ENCODE assay signal across 8 cellular contexts in genomic region chr1:45583666-45584350, GRCh38. TPM values are rescaled to one million over a fixed set of nuclear protein-coding genes. Genes with fewer than 3 reads are reported as not detected.
A peak's percentile ranks its signal among the peaks of the same experiment; 100 is the strongest.
DNase-seq lines count a peak whose midpoint lies in the region; ATAC-seq and TF ChIP-seq lines count a peak whose summit lies in the region.

TSS of gene NASP (plus strand) at chr1:45584041. CDS start at chr1:45584147, 106 bp downstream.

- no peaks in the 10 kb centered on the region for H3K9me3 ChIP-seq in testis

- peak within 1 kb of the TSS; percentile 99 for H3K4me3 Mint-ChIP-seq in activated naive CD4-positive, alpha-beta T cell treated with anti-CD3 and anti-CD28 coated beads, Interleukin-2, amount 50 U/mL, for 24 hours
- peak within 1 kb of the TSS; percentile 97 for H3K4me3 Mint-ChIP-seq in osteocyte (ENCODE audit: unreplicated experiment)

- DNase-seq in NCI-H1092 (lab: John Stamatoyannopoulos, UW) (peak; percentile 93), glomerular visceral epithelial cell (ENCODE audit: extremely low spot score) (peak; percentile 92), osteocyte (ENCODE audit: extremely low spot score, unreplicated experiment) (peak; percentile 96), testis (peak; percentile 96)

- H3K9me3 Mint-ChIP-seq in activated naive CD4-positive, alpha-beta T cell treated with anti-CD3 and anti-CD28 coated beads, Interleukin-2, amount 50 U/mL, for 24 hours, result no peaks in the 10 kb centered on the region
- H3K9me3 Mint-ChIP-seq in osteocyte (ENCODE audit: unreplicated experiment), result no peaks in the 10 kb centered on the region

- H3K4me1 ChIP-seq in testis, result peaks cover 17% of the 10 kb centered on the region

- peak within 1 kb of the TSS; percentile 82 to 97 for H3K4me3 ChIP-seq in testis

- no peak for TF ChIP-seq CTCF in osteocyte (IDR thresholded peaks at IDR 0.05)
- peak in 1 of 3 experiments; percentile 9 for TF ChIP-seq CTCF in testis (IDR thresholded peaks at IDR 0.05)

- H3K27ac ChIP-seq in testis, result peak within 1 kb of the TSS; percentile 89 to 97

- peak; percentile 98 for TF ChIP-seq POLR2A in GM10847 (IDR thresholded peaks at IDR 0.05; ENCODE audit: extremely low read depth, insufficient read length)
- peak; percentile 13 for TF ChIP-seq POLR2A in testis (IDR thresholded peaks at IDR 0.05)

- peaks cover 27% of the 10 kb centered on the region for H3K4me1 Mint-ChIP-seq in activated naive CD4-positive, alpha-beta T cell treated with anti-CD3 and anti-CD28 coated beads, Interleukin-2, amount 50 U/mL, for 24 hours
- peaks cover 25% of the 10 kb centered on the region for H3K4me1 Mint-ChIP-seq in osteocyte (ENCODE audit: unreplicated experiment)

- WGBS in testis, 2 donors, result 0 to 1% methylated on average over 38 to 39 of the region's 41 CpGs

- H3K36me3 ChIP-seq in testis (ENCODE audit: low read depth, missing control alignments), result no peaks in the 10 kb centered on the region

- H3K27me3 ChIP-seq in testis, result no peaks in the 10 kb centered on the region

- no peaks in the 10 kb centered on the region for H3K27me3 Mint-ChIP-seq in activated naive CD4-positive, alpha-beta T cell treated with anti-CD3 and anti-CD28 coated beads, Interleukin-2, amount 50 U/mL, for 24 hours
- no peaks in the 10 kb centered on the region for H3K27me3 Mint-ChIP-seq in osteocyte (ENCODE audit: unreplicated experiment)

- peaks cover 5% of the 10 kb centered on the region for H3K36me3 Mint-ChIP-seq in activated naive CD4-positive, alpha-beta T cell treated with anti-CD3 and anti-CD28 coated beads, Interleukin-2, amount 50 U/mL, for 24 hours
- no peaks in the 10 kb centered on the region for H3K36me3 Mint-ChIP-seq in osteocyte (ENCODE audit: unreplicated experiment)

- intact Hi-C loops in testis (cut with DNase I; ENCODE audit: low total_unique reads), result no loop called here

- ATAC-seq in HG02588 (IDR thresholded peaks at IDR 0.05; ENCODE audit: unreplicated experiment) (peak; percentile 44), SK-N-SH treated with all-trans-retinoic acid at 6 μM for 48 hours (peak; percentile 78)

- H3K27ac Mint-ChIP-seq in activated naive CD4-positive, alpha-beta T cell treated with anti-CD3 and anti-CD28 coated beads, Interleukin-2, amount 50 U/mL, for 24 hours, result peak within 1 kb of the TSS; percentile 99
- peak within 1 kb of the TSS; percentile 98 for H3K27ac Mint-ChIP-seq in osteocyte (ENCODE audit: unreplicated experiment)

TF ChIP-seq in SK-N-SH treated with all-trans-retinoic acid at 6 μM for 48 hours, 23 proteins besides CTCF, POLR2A, EP300 and RAD21:
- peak; percentile 87 for TF ChIP-seq PATZ1 (CRISPR knock-in tag; IDR thresholded peaks at IDR 0.05; ENCODE audit: borderline replicate concordance)
- no peak for TF ChIP-seq ESRRG (CRISPR knock-in tag; IDR thresholded peaks at IDR 0.05)

RNA-seq across cellular contexts. Expression of gene NASP, which starts in this region (rescaled TPM):
- total RNA-seq in osteocyte (71.2 and 72.5 TPM in 2 replicates), testis (100 to 1,000 TPM; 184 to 194 TPM)
- polyA plus RNA-seq in testis (ENCODE audit: insufficient read depth, low read depth, low replicate concordance), result 206 TPM

Comparison
In these comparisons a context has a peak if more than half of its experiments do, and no peak if none do; other contexts are left out.
1. Peak in every context shown above with its lines: DNase-seq, ATAC-seq, H3K4me3 ChIP-seq and H3K27ac ChIP-seq.